ENCODE assay signal across 17 cellular contexts in genomic region chr17:16975744-16976625, GRCh38. TPM values are rescaled to one million over a fixed set of nuclear protein-coding genes. Genes with fewer than 3 reads are reported as not detected.
DNase-seq lines count a peak whose midpoint lies in the region; ATAC-seq and TF ChIP-seq lines count a peak whose summit lies in the region.
"Had no signal": no experiment of that assay in that cellular context is flagged by ENCODE, and none has a peak within 500 bp of the region (broad histone marks: within the 10 kb centered on the region; RNA-seq: fewer than 3 reads in every experiment).

No MANE protein-coding gene starts in this region.

- H3K4me3 Mint-ChIP-seq in T-helper 17 cell, result no peak overlapping the region
- H3K4me3 Mint-ChIP-seq: naive thymus-derived CD4-positive, alpha-beta T cell had no signal

- H3K4me1 ChIP-seq in A673 (ENCODE audit: insufficient read depth, low read length, poor library complexity, severe bottlenecking), result peaks cover 10% of the 10 kb centered on the region

- no peaks in the 10 kb centered on the region for H3K36me3 ChIP-seq in A673 (ENCODE audit: insufficient read depth, low read length, poor library complexity, severe bottlenecking)
- H3K36me3 ChIP-seq: MG63 had no signal

- peak overlapping the region; percentile 56 for H3K27ac Mint-ChIP-seq in T-helper 17 cell
- H3K27ac Mint-ChIP-seq: naive thymus-derived CD4-positive, alpha-beta T cell; stimulated activated naive CD8-positive, alpha-beta T cell treated with anti-CD3 and anti-CD28 coated beads, Interleukin-15, amount 100 ng/mL, for 72 hours had no signal

- ATAC-seq in HG02759 (IDR thresholded peaks at IDR 0.05; ENCODE audit: unreplicated experiment) (peak; percentile 17), T-helper 17 cell (no peak), GM19467 (IDR thresholded peaks at IDR 0.05; ENCODE audit: unreplicated experiment) (no peak), HG03039 (IDR thresholded peaks at IDR 0.05; ENCODE audit: unreplicated experiment) (no peak)
- ATAC-seq: left cardiac atrium; naive thymus-derived CD4-positive, alpha-beta T cell; stimulated activated naive CD8-positive, alpha-beta T cell treated with anti-CD3 and anti-CD28 coated beads, Interleukin-15, amount 100 ng/mL, for 72 hours had no signal

- intact Hi-C loops in A673 (cut with micrococcal nuclease; ENCODE audit: unreplicated experiment) (no loop called here), dorsolateral prefrontal cortex (cut with DNase I) (no loop called here)

- CTCF ChIA-PET in A673 (lab: Charles Lee), result interaction anchor here (0.6 kb wide), 1 partner anchor 609 kb away, joined by 5 read pairs; no protein-coding TSS in a partner anchor

- H3K27me3 ChIP-seq in A673 (replicated peaks; ENCODE audit: insufficient read depth, low read depth, low read length, poor library complexity), result no peaks in the 10 kb centered on the region
- no peaks in the 10 kb centered on the region for H3K27me3 ChIP-seq in dorsolateral prefrontal cortex
- H3K27me3 ChIP-seq: MG63 had no signal

- peaks cover 3% of the 10 kb centered on the region for H3K36me3 Mint-ChIP-seq in T-helper 17 cell (ENCODE audit: low read depth)
- H3K36me3 Mint-ChIP-seq: naive thymus-derived CD4-positive, alpha-beta T cell had no signal

- no TSS peak for BruUV-seq in A673 (replicated peaks; lab: Mats Ljungman, UMichigan)

- H3K4me3 ChIP-seq in A673 (ENCODE audit: low read depth, low read length, poor library complexity, severe bottlenecking), result no peak overlapping the region
- peak overlapping the region; percentile 58 for H3K4me3 ChIP-seq in GM12865 (ENCODE audit: low read depth, low read length)
- H3K4me3 ChIP-seq in dorsolateral prefrontal cortex, result no peak overlapping the region
- H3K4me3 ChIP-seq: MG63 had no signal

- peaks cover 14% of the 10 kb centered on the region for H3K4me1 Mint-ChIP-seq in T-helper 17 cell

- POLR2A ChIA-PET in A673 (lab: Charles Lee; ENCODE audit: low non-redundant PET), result no interaction called here

- H3K27me3 Mint-ChIP-seq in T-helper 17 cell, result peaks cover 15% of the 10 kb centered on the region

- DNase-seq in A673 (ENCODE audit: low spot score) (peak; percentile 50), GM12865 (ENCODE audit: low read depth) (peak; percentile 91), T-helper 17 cell (no peak), dorsolateral prefrontal cortex (no peak)
- no peak for DNase-seq in stimulated activated CD8-positive, alpha-beta memory T cell treated with anti-CD3 and anti-CD28 coated beads, Interleukin-4, amount 100 ng/mL, for 48 hours
- DNase-seq: activated naive CD4-positive, alpha-beta T cell; DMS53; left cardiac atrium; MG63; NCI-H2171 treated with DMSO at 0.1 percent for 48 hours; stimulated activated CD4-positive, alpha-beta T cell treated with anti-CD3 and anti-CD28 coated beads, Interleukin-2, amount 100 ng/mL, for 48 hours; stimulated activated naive CD8-positive, alpha-beta T cell treated with anti-CD3 and anti-CD28 coated beads, Interleukin-15, amount 100 ng/mL, for 72 hours had no signal

- TF ChIP-seq CTCF in A673 (conservative IDR thresholded peaks at IDR 0.05; ENCODE audit: low read depth, low read length) (no peak), GM12865 (IDR thresholded peaks at IDR 0.05; ENCODE audit: insufficient read depth, low read depth, low read length, missing control alignments) (no peak), dorsolateral prefrontal cortex (IDR thresholded peaks at IDR 0.05 in 54 of 56, conservative IDR thresholded peaks at IDR 0.05 in 2 of 56; ENCODE audit: low read depth in 1 of 56, partially characterized antibody in 56 of 56) (no peak)

- H3K9me3 ChIP-seq in A673 (ENCODE audit: low read depth, low read length, poor library complexity, severe bottlenecking) (no peaks in the 10 kb centered on the region), T-helper 17 cell (ENCODE audit: control insufficient read depth, low read length, poor library complexity, severe bottlenecking) (no peaks in the 10 kb centered on the region)
- H3K9me3 ChIP-seq: MG63 had no signal

- H3K27ac ChIP-seq in A673 (ENCODE audit: low read depth, low read length, poor library complexity, severe bottlenecking) (no peak overlapping the region), dorsolateral prefrontal cortex (no peak overlapping the region)

RNA-seq across cellular contexts. Expression of gene TNFRSF13B, which starts 4.1 kb away (rescaled TPM):
- total RNA-seq in A673 (2021) (not detected in 2 replicates), T-helper 17 cell (1 to 10 TPM in 1 of 2 donors, not detected in 1; 1.1 TPM), dorsolateral prefrontal cortex (under 1 TPM in 4 of 120 experiments, not detected in 116; 0.22 to 0.76 (median 0.41) TPM)
- total RNA-seq: left cardiac atrium, renal cortical epithelial cell had no signal

Comparison
In these comparisons a context has a peak if more than half of its experiments do, and no peak if none do; other contexts are left out.
1. DNase-seq: peak in A673 (single experiment) and GM12865 (single experiment); none in T-helper 17 cell (0 of 3), dorsolateral prefrontal cortex (0 of 10) and stimulated activated CD8-positive, alpha-beta memory T cell treated with anti-CD3 and anti-CD28 coated beads, Interleukin-4, amount 100 ng/mL, for 48 hours (single experiment).